Comparison of ENCODE assay signal across 15 cellular contexts in the genomic region with DNA sequence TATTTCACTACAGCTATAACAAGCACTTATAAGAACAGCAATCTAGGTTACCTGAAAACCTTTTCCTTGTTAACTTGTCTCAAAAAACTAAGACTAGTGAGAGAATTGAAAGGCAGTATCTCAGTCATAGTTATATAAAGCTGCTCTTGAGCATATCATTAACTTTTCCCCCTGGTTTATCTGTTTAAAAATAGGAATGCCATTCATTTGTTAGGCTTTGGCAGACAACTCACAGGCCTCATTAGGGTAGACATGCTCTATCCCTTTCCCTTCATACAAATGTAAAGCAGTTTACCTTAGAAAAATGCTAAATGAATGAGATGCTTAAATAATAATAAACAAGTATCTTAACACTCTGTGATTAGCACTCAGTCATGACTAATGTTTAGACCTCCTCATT.
DNase-seq lines count a peak whose midpoint lies in the region; ATAC-seq and TF ChIP-seq lines count a peak whose summit lies in the region.
"Had no signal": no experiment of that assay in that cellular context is flagged by ENCODE, and none has a peak within 500 bp of the region (broad histone marks: within the 10 kb centered on the region; RNA-seq: fewer than 3 reads in every experiment).

No MANE protein-coding gene starts in this region.

- no peak overlapping the region for H2BK12ac ChIP-seq in trophoblast cell (ENCODE audit: low read length)

- H3K27me3 ChIP-seq in Caco-2 (replicated peaks; ENCODE audit: control insufficient read depth, insufficient read depth, low read length), result no peaks in the 10 kb centered on the region
- H3K27me3 ChIP-seq in trophoblast cell (ENCODE audit: insufficient read depth, low read length), result no peaks in the 10 kb centered on the region

- POLR2A ChIA-PET in Caco-2 (lab: Charles Lee) (no interaction called here), WTC11 (lab: Charles Lee) (no interaction called here)

- no peaks in the 10 kb centered on the region for H3K36me3 ChIP-seq in Caco-2 (ENCODE audit: control insufficient read depth, insufficient read depth, low read length)
- no peaks in the 10 kb centered on the region for H3K36me3 ChIP-seq in trophoblast cell (ENCODE audit: control insufficient read depth in 1 of 2, insufficient read depth in 2 of 2, low read length in 2 of 2)

- no peak overlapping the region for H4K8ac ChIP-seq in trophoblast cell (ENCODE audit: low read depth, low read length)

- H3K4me3 ChIP-seq in Caco-2 (ENCODE audit: low read depth, low read length) (no peak overlapping the region), trophoblast cell (ENCODE audit: low read depth, low read length) (no peak overlapping the region)

- H3K27me3 Mint-ChIP-seq in Caco-2 (ENCODE audit: insufficient read depth, unreplicated experiment) (no peaks in the 10 kb centered on the region), WTC11 (ENCODE audit: low read depth) (peaks cover 2% of the 10 kb centered on the region), progenitor cell of endocrine pancreas (no peaks in the 10 kb centered on the region)

- H3K18ac ChIP-seq in trophoblast cell (ENCODE audit: low read length), result no peak overlapping the region

- CTCF ChIA-PET in Caco-2 (lab: Charles Lee) (no interaction called here), WTC11 (lab: Charles Lee) (no interaction called here)

- H3K27ac ChIP-seq in trophoblast cell (ENCODE audit: low read depth, low read length), result no peak overlapping the region
- H3K27ac ChIP-seq: 22Rv1 had no signal

- no peaks in the 10 kb centered on the region for H3K79me2 ChIP-seq in trophoblast cell (ENCODE audit: control insufficient read depth, insufficient read depth, low read length, poor library complexity)

- H2AK5ac ChIP-seq in trophoblast cell (ENCODE audit: low read length), result no peak overlapping the region

- BruUV-seq in Caco-2 (replicated peaks; lab: Mats Ljungman, UMichigan), result no TSS peak

- H4K12ac ChIP-seq in trophoblast cell (ENCODE audit: low read depth, low read length), result no peak overlapping the region

- intact Hi-C loops in Caco-2 (cut with micrococcal nuclease; ENCODE audit: unreplicated experiment), result no loop called here

- TF ChIP-seq CTCF in Caco-2 (IDR thresholded peaks at IDR 0.05; ENCODE audit: insufficient read depth in 1 of 2, low read depth in 1 of 2, low read length in 1 of 2, severe bottlenecking in 1 of 2, unreplicated experiment in 1 of 2) (no peak), WTC11 (IDR thresholded peaks at IDR 0.05) (no peak), progenitor cell of endocrine pancreas (IDR thresholded peaks at IDR 0.05; ENCODE audit: unreplicated experiment) (no peak)

- no peaks in the 10 kb centered on the region for H3K9me3 ChIP-seq in Caco-2
- H3K9me3 ChIP-seq in trophoblast cell (ENCODE audit: insufficient read depth, low read depth, low read length), result no peaks in the 10 kb centered on the region

- H3K23ac ChIP-seq in trophoblast cell (ENCODE audit: low read length), result no peak overlapping the region

- H3K79me1 ChIP-seq in trophoblast cell (ENCODE audit: low read length), result peaks cover 8% of the 10 kb centered on the region

- H2BK120ac ChIP-seq in trophoblast cell (ENCODE audit: insufficient read depth, low read length, poor library complexity), result no peak overlapping the region

- peak; percentile 28; the same call in 1 of the 2 replicates for ATAC-seq in WTC11
- no peak for ATAC-seq in GM18907 (IDR thresholded peaks at IDR 0.05; ENCODE audit: unreplicated experiment)
- ATAC-seq: CD8-positive, alpha-beta T cell had no signal

- no peak overlapping the region for H4K91ac ChIP-seq in trophoblast cell (ENCODE audit: low read depth, low read length)

- peaks cover 48% of the 10 kb centered on the region for H3K4me1 ChIP-seq in Caco-2
- H3K4me1 ChIP-seq in trophoblast cell (ENCODE audit: control insufficient read depth in 1 of 2, insufficient read depth in 2 of 2, low read length in 2 of 2), result peaks cover 3 to 6% of the 10 kb centered on the region in 2 experiments

- H3K4me2 ChIP-seq in trophoblast cell (ENCODE audit: low read length), result no peak overlapping the region

- no peak overlapping the region for H3K4ac ChIP-seq in trophoblast cell (ENCODE audit: low read depth, low read length)

- peaks cover 36% of the 10 kb centered on the region for H3K9me3 Mint-ChIP-seq in Caco-2 (ENCODE audit: unreplicated experiment)
- H3K9me3 Mint-ChIP-seq in WTC11, result peaks cover 9% of the 10 kb centered on the region
- H3K9me3 Mint-ChIP-seq in progenitor cell of endocrine pancreas (ENCODE audit: low read depth), result peaks cover 7% of the 10 kb centered on the region

- peaks cover 23% of the 10 kb centered on the region for H3K4me1 Mint-ChIP-seq in Caco-2 (ENCODE audit: low read depth, unreplicated experiment)
- H3K4me1 Mint-ChIP-seq in WTC11, result peaks cover 36% of the 10 kb centered on the region
- peaks cover 21% of the 10 kb centered on the region for H3K4me1 Mint-ChIP-seq in progenitor cell of endocrine pancreas (ENCODE audit: low read depth)
- H3K4me1 Mint-ChIP-seq: CD14-positive monocyte had no signal

- H3K27ac Mint-ChIP-seq in Caco-2 (ENCODE audit: unreplicated experiment) (peak overlapping the region; percentile 71), WTC11 (peak overlapping the region; percentile 33), progenitor cell of endocrine pancreas (peak overlapping the region; percentile 69)
- H3K27ac Mint-ChIP-seq: CD14-positive monocyte; CD8-positive, alpha-beta T cell had no signal

- H2AFZ ChIP-seq in trophoblast cell (ENCODE audit: insufficient read depth, low read length, poor library complexity), result no peak overlapping the region

- no peak overlapping the region for H2BK5ac ChIP-seq in trophoblast cell (ENCODE audit: low read depth, low read length, poor library complexity)

- H3K9ac ChIP-seq in trophoblast cell (ENCODE audit: low read length), result no peak overlapping the region

- H3K14ac ChIP-seq in trophoblast cell (ENCODE audit: low read length), result no peak overlapping the region

- peak; percentile 53 for DNase-seq in NCI-H748 (lab: John Stamatoyannopoulos, UW; ENCODE audit: unreplicated experiment)
- no peak for DNase-seq in NCI-H748 treated with DMSO at 0.1 percent for 48 hours (lab: John Stamatoyannopoulos, UW)
- no peak for DNase-seq in Caco-2
- no peak for DNase-seq in WTC11 (ENCODE audit: low spot score)
- no peak for DNase-seq in progenitor cell of endocrine pancreas (ENCODE audit: low spot score, unreplicated experiment)
- no peak for DNase-seq in trophoblast cell
- DNase-seq: CD8-positive, alpha-beta T cell; COR-L47; DND-41; GDM1; IMR-90; KBM-7 had no signal

- peaks cover 12% of the 10 kb centered on the region for H3K36me3 Mint-ChIP-seq in Caco-2 (ENCODE audit: insufficient read depth, unreplicated experiment)
- peaks cover 4% of the 10 kb centered on the region for H3K36me3 Mint-ChIP-seq in WTC11
- H3K36me3 Mint-ChIP-seq in progenitor cell of endocrine pancreas (ENCODE audit: insufficient read depth), result peaks cover 1% of the 10 kb centered on the region
- H3K36me3 Mint-ChIP-seq: CD14-positive monocyte; CD8-positive, alpha-beta T cell had no signal

- no peak overlapping the region for H3K4me3 Mint-ChIP-seq in Caco-2 (ENCODE audit: unreplicated experiment)
- no peak overlapping the region for H3K4me3 Mint-ChIP-seq in WTC11
- no peak overlapping the region for H3K4me3 Mint-ChIP-seq in progenitor cell of endocrine pancreas (ENCODE audit: low read depth)
- H3K4me3 Mint-ChIP-seq: CD14-positive monocyte; CD8-positive, alpha-beta T cell had no signal

TF ChIP-seq in WTC11, 78 proteins besides CTCF, POLR2A, EP300 and RAD21 (continues in another document):
- TF ChIP-seq GABPB1 (CRISPR knock-in tag; IDR thresholded peaks at IDR 0.05) (no peak), E2F4 (CRISPR knock-in tag; IDR thresholded peaks at IDR 0.05; ENCODE audit: borderline replicate concordance, low read depth) (no peak), ERG (CRISPR knock-in tag; IDR thresholded peaks at IDR 0.05) (no peak)
- TF ChIP-seq, protein P1, sequence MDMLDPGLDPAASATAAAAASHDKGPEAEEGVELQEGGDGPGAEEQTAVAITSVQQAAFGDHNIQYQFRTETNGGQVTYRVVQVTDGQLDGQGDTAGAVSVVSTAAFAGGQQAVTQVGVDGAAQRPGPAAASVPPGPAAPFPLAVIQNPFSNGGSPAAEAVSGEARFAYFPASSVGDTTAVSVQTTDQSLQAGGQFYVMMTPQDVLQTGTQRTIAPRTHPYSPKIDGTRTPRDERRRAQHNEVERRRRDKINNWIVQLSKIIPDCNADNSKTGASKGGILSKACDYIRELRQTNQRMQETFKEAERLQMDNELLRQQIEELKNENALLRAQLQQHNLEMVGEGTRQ (CRISPR knock-in tag; IDR thresholded peaks at IDR 0.05), result no peak
- TF ChIP-seq, protein P2, sequence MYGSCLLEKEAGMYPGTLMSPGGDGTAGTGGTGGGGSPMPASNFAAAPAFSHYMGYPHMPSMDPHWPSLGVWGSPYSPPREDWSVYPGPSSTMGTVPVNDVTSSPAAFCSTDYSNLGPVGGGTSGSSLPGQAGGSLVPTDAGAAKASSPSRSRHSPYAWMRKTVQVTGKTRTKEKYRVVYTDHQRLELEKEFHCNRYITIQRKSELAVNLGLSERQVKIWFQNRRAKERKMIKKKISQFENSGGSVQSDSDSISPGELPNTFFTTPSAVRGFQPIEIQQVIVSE (CRISPR knock-in tag; IDR thresholded peaks at IDR 0.05; ENCODE audit: borderline replicate concordance), result no peak
